ENCODE assay signal across 17 cellular contexts in the genomic region with DNA sequence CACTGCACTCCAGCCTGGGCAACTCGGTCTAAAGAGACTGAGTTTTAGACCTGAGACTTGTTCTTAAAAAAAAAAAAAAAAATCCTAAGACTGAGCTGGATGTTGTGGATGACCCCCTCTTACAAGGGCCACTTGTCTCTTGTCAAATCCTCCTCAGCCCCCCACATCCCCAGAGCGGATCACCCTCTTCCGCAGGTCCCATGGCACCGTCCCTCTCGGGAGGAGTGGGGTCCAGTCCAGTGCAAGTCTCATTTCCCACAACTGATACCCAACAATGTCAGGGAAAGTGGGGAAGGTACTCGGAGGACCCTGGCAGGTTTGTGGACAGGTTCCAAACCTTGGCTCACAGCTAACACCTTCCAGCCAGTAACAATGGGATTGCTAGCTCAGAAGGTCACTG.
DNase-seq lines count a peak whose midpoint lies in the region; ATAC-seq, FAIRE-seq and TF ChIP-seq lines count a peak whose summit lies in the region.
"Had no signal": no experiment of that assay in that cellular context is flagged by ENCODE, and none has a peak within 500 bp of the region (broad histone marks: within the 10 kb centered on the region; RNA-seq: fewer than 3 reads in every experiment).

No MANE protein-coding gene starts in this region.

- H3K4me1 Mint-ChIP-seq in osteocyte (ENCODE audit: unreplicated experiment) = no peaks in the 10 kb centered on the region

- WGBS in heart right ventricle, 2 donors = 92 to 93% methylated on average over 6 of the region's 6 CpGs

- DNase-seq in cardiac septum (ENCODE audit: low spot score) (peak; percentile 12), heart right ventricle (no peak), kidney (peak; percentile 21), osteocyte (ENCODE audit: extremely low spot score, unreplicated experiment) (peak; percentile 49), urothelium cell line (ENCODE audit: low spot score) (no peak), AML-193 (lab: John Stamatoyannopoulos, UW) (no peak), Ammon's horn (ENCODE audit: low spot score) (no peak)
- DNase-seq: CD4-positive, alpha-beta T cell had no signal

- TF ChIP-seq CTCF in heart right ventricle (IDR thresholded peaks at IDR 0.05) (no peak), kidney (IDR thresholded peaks at IDR 0.05; ENCODE audit: borderline replicate concordance, extremely low read depth, insufficient read depth) (no peak), osteocyte (IDR thresholded peaks at IDR 0.05) (no peak)

- H3K27ac Mint-ChIP-seq in osteocyte (ENCODE audit: unreplicated experiment) = no peak overlapping the region
- H3K27ac Mint-ChIP-seq: CD4-positive, alpha-beta T cell had no signal

- H3K4me3 ChIP-seq in heart right ventricle = no peak overlapping the region
- no peak overlapping the region for H3K4me3 ChIP-seq in kidney (ENCODE audit: low read length in 2 of 2)
- H3K4me3 ChIP-seq: HAP-1 had no signal

- H3K27me3 ChIP-seq in heart right ventricle = peaks cover 0 to 2% (median 0%) of the 10 kb centered on the region in 7 donors

- H3K4me1 ChIP-seq in heart right ventricle (no peaks in the 10 kb centered on the region), kidney (ENCODE audit: control insufficient read depth in 1 of 2, insufficient read depth in 1 of 2, low read depth in 1 of 2, low read length in 2 of 2) (no peaks in the 10 kb centered on the region)
- H3K4me1 ChIP-seq: Caco-2, HAP-1 had no signal

- H3K9me3 ChIP-seq in heart right ventricle (peaks cover 0 to 6% (median 0%) of the 10 kb centered on the region in 11 donors), kidney (ENCODE audit: control insufficient read depth in 1 of 2, low read length in 2 of 2) (peaks cover 0 to 2% of the 10 kb centered on the region in 2 donors)
- H3K9me3 ChIP-seq: Caco-2, HAP-1 had no signal

- intact Hi-C loops in cardiac septum (cut with DNase I) = no loop called here
- intact Hi-C loops in heart right ventricle (cut with DNase I) = no loop called here
- intact Hi-C loops in kidney (cut with DNase I) = no loop called here

- H3K9ac ChIP-seq in kidney (ENCODE audit: low read length in 2 of 2) = no peak overlapping the region

- no peaks in the 10 kb centered on the region for H3K36me3 Mint-ChIP-seq in osteocyte (ENCODE audit: unreplicated experiment)

- H3K27ac ChIP-seq in heart right ventricle (no peak overlapping the region), kidney (ENCODE audit: low read depth in 2 of 2, low read length in 2 of 2) (no peak overlapping the region)
- H3K27ac ChIP-seq: C4-2B had no signal

- no peaks in the 10 kb centered on the region for H3K36me3 ChIP-seq in heart right ventricle
- H3K36me3 ChIP-seq in kidney (ENCODE audit: control insufficient read depth in 1 of 2, insufficient read depth in 2 of 2, low read length in 2 of 2) = no peaks in the 10 kb centered on the region
- H3K36me3 ChIP-seq: HAP-1 had no signal

- peaks cover 2% of the 10 kb centered on the region for H3K9me3 Mint-ChIP-seq in osteocyte (ENCODE audit: unreplicated experiment)

- FAIRE-seq in kidney (lab: Jason Lieb, UNC) = no peak
- FAIRE-seq in urothelium cell line (lab: Jason Lieb, UNC) = peak; percentile 93
- FAIRE-seq: D721Med, G401.6, GM12891, GM18507, H1 had no signal

- ATAC-seq in heart right ventricle (no peak), GM18498 (IDR thresholded peaks at IDR 0.05; ENCODE audit: unreplicated experiment) (no peak)

- no peak overlapping the region for H3K4me3 Mint-ChIP-seq in osteocyte (ENCODE audit: unreplicated experiment)
- H3K4me3 Mint-ChIP-seq: CD4-positive, alpha-beta T cell had no signal

- H3K27me3 Mint-ChIP-seq in osteocyte (ENCODE audit: unreplicated experiment) = peaks cover 17% of the 10 kb centered on the region
- H3K27me3 Mint-ChIP-seq: CD4-positive, alpha-beta T cell had no signal

Comparison
In these comparisons a context has a peak if more than half of its experiments do, and no peak if none do; other contexts are left out.
1. DNase-seq: peak in cardiac septum (single experiment), kidney (single experiment) and osteocyte (single experiment); none in heart right ventricle (0 of 2), urothelium cell line (single experiment), AML-193 (0 of 2) and Ammon's horn (single experiment).